31 cellular contexts compared by ENCODE assay signal in genomic region chr1:29511436-29511835, GRCh38.
"Had no signal": no experiment of that assay in that cellular context is flagged by ENCODE, and none has a peak within 500 bp of the region (broad histone marks: within the 10 kb centered on the region; RNA-seq: fewer than 3 reads in every experiment).

No MANE protein-coding gene starts in this region.

- H3K27ac ChIP-seq: ascending aorta, cardiac muscle cell, SJCRH30, SK-N-MC, WERI-Rb-1 had no signal

- H3K4me3 ChIP-seq: ascending aorta, cardiac muscle cell, SJCRH30, SK-N-MC had no signal

- DNase-seq: activated CD4-positive, alpha-beta T cell treated with anti-CD3 and anti-CD28 coated beads for 1 hour; activated CD4-positive, alpha-beta T cell treated with anti-CD3 and anti-CD28 coated beads for 48 hours; activated CD4-positive, alpha-beta T cell treated with anti-CD3 and anti-CD28 coated beads, Interleukin-2, amount 50 U/mL, for 4 hours; activated CD4-positive, CD25-positive, alpha-beta regulatory T cell; activated CD8-positive, alpha-beta T cell treated with anti-CD3 and anti-CD28 coated beads for 36 hours; activated naive CD4-positive, alpha-beta T cell; activated naive CD8-positive, alpha-beta T cell treated with anti-CD3 and anti-CD28 coated beads, Interleukin-2, amount 10 ng/mL, durations not matched to agents 7 days and 5 days; activated T-cell treated with anti-CD3 and anti-CD28 coated beads for 4 hours; activated T-cell treated with anti-CD3 and anti-CD28 coated beads, Interleukin-2, amount 50 U/mL, for 4 hours; amygdala; Karpas-422; KBM-7; NCI-H1048; NCI-H1105 treated with DMSO at 0.1 percent for 48 hours; NCI-H1436; NCI-H1694; NCI-H1930; NCI-H2081 treated with DMSO at 0.1 percent for 48 hours; NCI-H226; NCI-H524 treated with DMSO at 0.1 percent for 48 hours; SHP77; SJCRH30; T1000; WERI-Rb-1 had no signal

- H3K36me3 ChIP-seq: ascending aorta, cardiac muscle cell, SJCRH30, WERI-Rb-1 had no signal

- H3K4me1 Mint-ChIP-seq: activated naive CD4-positive, alpha-beta T cell treated with anti-CD3 and anti-CD28 coated beads, Interleukin-2, amount 50 U/mL, for 24 hours; activated naive CD8-positive, alpha-beta T cell treated with anti-CD3 and anti-CD28 coated beads, Interleukin-2, amount 10 ng/mL, durations not matched to agents 7 days and 5 days; IgD-negative memory B cell had no signal

- H3K9me3 ChIP-seq: ascending aorta, SJCRH30 had no signal

- H3K27ac Mint-ChIP-seq: activated CD8-positive, alpha-beta T cell treated with anti-CD3 and anti-CD28 coated beads for 36 hours; activated naive CD4-positive, alpha-beta T cell treated with anti-CD3 and anti-CD28 coated beads, Interleukin-2, amount 50 U/mL, for 24 hours; activated naive CD8-positive, alpha-beta T cell treated with anti-CD3 and anti-CD28 coated beads, Interleukin-2, amount 10 ng/mL, durations not matched to agents 7 days and 5 days; activated T-helper 1 cell treated with anti-CD3 and anti-CD28 coated beads, Interleukin-12 subunit alpha, Interleukin-12 subunit beta, Interleukin-2, Interleukin-4 antibody, amounts not matched to agents 30 ng/mL and 10 ng/mL and 1 ng/mL, durations not matched to agents 14 hours and 24 hours and 36 hours; IgD-negative memory B cell had no signal

- H3K27me3 ChIP-seq: ascending aorta, SJCRH30 had no signal

- H3K36me3 Mint-ChIP-seq: activated naive CD4-positive, alpha-beta T cell treated with anti-CD3 and anti-CD28 coated beads, Interleukin-2, amount 50 U/mL, for 24 hours; activated naive CD8-positive, alpha-beta T cell treated with anti-CD3 and anti-CD28 coated beads, Interleukin-2, amount 10 ng/mL, durations not matched to agents 7 days and 5 days had no signal

- H3K9me3 Mint-ChIP-seq: activated CD8-positive, alpha-beta T cell treated with anti-CD3 and anti-CD28 coated beads for 36 hours; activated naive CD8-positive, alpha-beta T cell treated with anti-CD3 and anti-CD28 coated beads, Interleukin-2, amount 10 ng/mL, durations not matched to agents 7 days and 5 days; activated T-helper 1 cell treated with anti-CD3 and anti-CD28 coated beads, Interleukin-12 subunit alpha, Interleukin-12 subunit beta, Interleukin-2, Interleukin-4 antibody, amounts not matched to agents 30 ng/mL and 10 ng/mL and 1 ng/mL, durations not matched to agents 14 hours and 24 hours and 36 hours had no signal

- H3K4me1 ChIP-seq: ascending aorta, SJCRH30 had no signal

- H3K4me3 Mint-ChIP-seq: activated CD8-positive, alpha-beta T cell treated with anti-CD3 and anti-CD28 coated beads for 36 hours; activated naive CD4-positive, alpha-beta T cell treated with anti-CD3 and anti-CD28 coated beads, Interleukin-2, amount 50 U/mL, for 24 hours; activated naive CD8-positive, alpha-beta T cell treated with anti-CD3 and anti-CD28 coated beads, Interleukin-2, amount 10 ng/mL, durations not matched to agents 7 days and 5 days; activated T-cell treated with anti-CD3 and anti-CD28 coated beads, Interleukin-2, amount 50 U/mL, for 4 hours; activated T-helper 1 cell treated with anti-CD3 and anti-CD28 coated beads, Interleukin-12 subunit alpha, Interleukin-12 subunit beta, Interleukin-2, Interleukin-4 antibody, amounts not matched to agents 30 ng/mL and 10 ng/mL and 1 ng/mL, durations not matched to agents 14 hours and 24 hours and 36 hours; IgD-negative memory B cell had no signal

- ATAC-seq: activated CD8-positive, alpha-beta T cell treated with anti-CD3 and anti-CD28 coated beads for 36 hours; activated T-cell treated with anti-CD3 and anti-CD28 coated beads, Interleukin-2, amount 50 U/mL, for 4 hours; Panc1 had no signal
